9 cellular contexts compared by ENCODE assay signal in genomic region chr9:90815183-90815943, GRCh38. TPM values are rescaled to one million over a fixed set of nuclear protein-coding genes. Genes with fewer than 3 reads are reported as not detected.
DNase-seq lines count a peak whose midpoint lies in the region; ATAC-seq, FAIRE-seq and TF ChIP-seq lines count a peak whose summit lies in the region.
"Had no signal": no experiment of that assay in that cellular context is flagged by ENCODE, and none has a peak within 500 bp of the region (broad histone marks: within the 10 kb centered on the region; RNA-seq: fewer than 3 reads in every experiment).

No MANE protein-coding gene starts in this region.

- H2AFZ ChIP-seq in GM12878 (ENCODE audit: control insufficient read depth, low read depth, low read length), result peak overlapping the region; percentile 20

- in situ Hi-C loops in KBM-7 (cut with MboI; ENCODE audit: low pct_unique_long_range_greater_than_20kb, low sequenced_read_pairs) (no loop called here), GM12878 (cut with MboI) (no loop called here)

- H3K27me3 ChIP-seq in GM12878 (replicated peaks in 1 of 2; ENCODE audit: control insufficient read depth in 2 of 2, insufficient read depth in 2 of 2, low read length in 1 of 2), result no peaks in the 10 kb centered on the region

- POLR2A ChIA-PET in GM12878 (lab: Charles Lee), result no interaction called here

- CTCF ChIA-PET in GM12878 (lab: Yijun Ruan, JAX), result interaction anchor here (0.6 to 2.2 kb wide), 2 partner anchors 11 to 14 kb away, joined by 3 to 5 read pairs; no protein-coding TSS in a partner anchor

- peak overlapping the region; percentile 32 for H3K4me2 ChIP-seq in GM12878 (ENCODE audit: control insufficient read depth, insufficient read depth)

- FAIRE-seq in GM12878 (lab: Jason Lieb, UNC), result no peak

- peak; percentile 11 for DNase-seq in activated T-cell treated with anti-CD3 and anti-CD28 coated beads for 24 hours (ENCODE audit: low read depth)
- no peak for DNase-seq in activated T-cell treated with anti-CD3 and anti-CD28 coated beads for 4 hours
- peak; percentile 90 for DNase-seq in KBM-7
- no peak for DNase-seq in GM12878 (ENCODE audit: low read depth, low spot score)
- no peak for DNase-seq in NCI-H2081 treated with DMSO at 0.1 percent for 48 hours (lab: John Stamatoyannopoulos, UW)
- no peak for DNase-seq in NCI-H2196 treated with DMSO at 0.1 percent for 48 hours (lab: John Stamatoyannopoulos, UW; ENCODE audit: unreplicated experiment)

- H3K4me1 ChIP-seq in GM12878 (ENCODE audit: control insufficient read depth, insufficient read depth, low read length), result peaks cover 35% of the 10 kb centered on the region

- peak overlapping the region; percentile 29 for H3K4me3 ChIP-seq in GM12878
- H3K4me3 ChIP-seq: lung had no signal

- peak overlapping the region; percentile 43 for H3K4me3 Mint-ChIP-seq in stimulated activated naive CD8-positive, alpha-beta T cell treated with anti-CD3 and anti-CD28 coated beads, Interleukin-15, Interleukin-2, amounts not matched to agents 100 ng/mL and 50 ng/mL, for 24 hours

- H3K27ac ChIP-seq in GM12878 (ENCODE audit: control insufficient read depth, insufficient read depth), result peak overlapping the region; percentile 63

- H3K36me3 ChIP-seq in GM12878 (ENCODE audit: control insufficient read depth in 2 of 2, insufficient read depth in 2 of 2, low read length in 1 of 2), result peaks cover 0 to 5% of the 10 kb centered on the region in 2 experiments; a peak in 1 of 4 replicates

- H3K27ac Mint-ChIP-seq in stimulated activated naive CD8-positive, alpha-beta T cell treated with anti-CD3 and anti-CD28 coated beads, Interleukin-15, Interleukin-2, amounts not matched to agents 100 ng/mL and 50 ng/mL, for 24 hours, result peak overlapping the region; percentile 79

- peaks cover 33% of the 10 kb centered on the region for H3K79me2 ChIP-seq in GM12878 (ENCODE audit: control insufficient read depth, insufficient read depth, low read length)

- no peak for TF ChIP-seq CTCF in GM12878 (IDR thresholded peaks at IDR 0.05 in 2 of 3, conservative IDR thresholded peaks at IDR 0.05 in 1 of 3; ENCODE audit: control insufficient read depth in 2 of 3, extremely low read depth in 1 of 3, insufficient read depth in 1 of 3, low read depth in 3 of 3, low read length in 3 of 3)

- no peak for TF ChIP-seq EP300 in GM12878 (IDR thresholded peaks at IDR 0.05; ENCODE audit: borderline replicate concordance in 1 of 2, control insufficient read depth in 1 of 2, low read depth in 2 of 2, low read length in 2 of 2)

- intact Hi-C loops in GM12878 (cut with micrococcal nuclease; ENCODE audit: unreplicated experiment), result no loop called here

- peaks cover 8% of the 10 kb centered on the region; the same call in 2 of the 3 replicates for H3K9me3 ChIP-seq in GM12878 (replicated peaks; ENCODE audit: control insufficient read depth, insufficient read depth, low read length)

- RAD21 ChIA-PET in GM12878 (lab: Charles Lee; ENCODE audit: unreplicated experiment), result interaction anchor here (0.6 to 1.7 kb wide), 2 partner anchors 11 to 12 kb away, joined by 3 to 4 read pairs; no protein-coding TSS in a partner anchor

- H4K20me1 ChIP-seq in GM12878 (ENCODE audit: control insufficient read depth, insufficient read depth), result no peaks in the 10 kb centered on the region

- peaks cover 4% of the 10 kb centered on the region for H3K9me3 Mint-ChIP-seq in stimulated activated naive CD8-positive, alpha-beta T cell treated with anti-CD3 and anti-CD28 coated beads, Interleukin-15, Interleukin-2, amounts not matched to agents 100 ng/mL and 50 ng/mL, for 24 hours

- H3K27me3 Mint-ChIP-seq in stimulated activated naive CD8-positive, alpha-beta T cell treated with anti-CD3 and anti-CD28 coated beads, Interleukin-15, Interleukin-2, amounts not matched to agents 100 ng/mL and 50 ng/mL, for 24 hours, result no peaks in the 10 kb centered on the region

- peaks cover 3% of the 10 kb centered on the region for H3K36me3 Mint-ChIP-seq in stimulated activated naive CD8-positive, alpha-beta T cell treated with anti-CD3 and anti-CD28 coated beads, Interleukin-15, Interleukin-2, amounts not matched to agents 100 ng/mL and 50 ng/mL, for 24 hours (ENCODE audit: low read depth)

- BruUV-seq in GM12878 (replicated peaks; lab: Mats Ljungman, UMichigan), result no TSS peak

- H3K4me1 Mint-ChIP-seq in stimulated activated naive CD8-positive, alpha-beta T cell treated with anti-CD3 and anti-CD28 coated beads, Interleukin-15, Interleukin-2, amounts not matched to agents 100 ng/mL and 50 ng/mL, for 24 hours (ENCODE audit: low read depth), result peaks cover 28% of the 10 kb centered on the region

- ATAC-seq in GM12878, result peak; percentile 44
- ATAC-seq in GM21360 (IDR thresholded peaks at IDR 0.05; ENCODE audit: unreplicated experiment), result no peak

- peak overlapping the region; percentile 57 for H3K9ac ChIP-seq in GM12878 (ENCODE audit: control insufficient read depth, insufficient read depth, low read length)

- 19% methylated on average over 13 of the region's 13 CpGs for WGBS in GM12878 (ENCODE audit: insufficient coverage, insufficient replicate concordance, low lambda C conversion rate, missing lambda C conversion rate)

- TF ChIP-seq POLR2A in GM12878 (IDR thresholded peaks at IDR 0.05; ENCODE audit: low read depth, low read length), result no peak

- TF ChIP-seq RAD21 in GM12878 (IDR thresholded peaks at IDR 0.05; ENCODE audit: insufficient read depth, low read depth, low read length), result no peak

- SMC1A ChIA-PET in GM12878 (lab: Charles Lee; ENCODE audit: uncharacterized antibody, unreplicated experiment), result interaction anchor here (0.9 kb wide), 1 partner anchor 11 kb away, joined by 4 read pairs; no protein-coding TSS in a partner anchor

TF ChIP-seq in GM12878, 131 proteins besides CTCF, POLR2A, EP300 and RAD21 (continues in another document):
- TF ChIP-seq ASH2L (IDR thresholded peaks at IDR 0.05; ENCODE audit: borderline replicate concordance, low read depth) (no peak), E4F1 (IDR thresholded peaks at IDR 0.05; ENCODE audit: borderline replicate concordance, partially characterized antibody) (no peak), CHD2 (IDR thresholded peaks at IDR 0.05; ENCODE audit: borderline replicate concordance, low read depth, low read length) (no peak), EED (IDR thresholded peaks at IDR 0.05; ENCODE audit: low read depth) (no peak)
- TF ChIP-seq, protein P1, sequence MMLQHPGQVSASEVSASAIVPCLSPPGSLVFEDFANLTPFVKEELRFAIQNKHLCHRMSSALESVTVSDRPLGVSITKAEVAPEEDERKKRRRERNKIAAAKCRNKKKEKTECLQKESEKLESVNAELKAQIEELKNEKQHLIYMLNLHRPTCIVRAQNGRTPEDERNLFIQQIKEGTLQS (IDR thresholded peaks at IDR 0.05; ENCODE audit: borderline replicate concordance, extremely low read depth, low read depth, low read length), result peak; percentile 67; the same call in 1 of the 2 replicates

RNA-seq across cellular contexts. Expression of gene SYK, which starts 13.7 kb away (rescaled TPM):
- total RNA-seq in GM12878 (2013; cell fraction: nucleolus; rRNA removed), result 29.6 and 41.5 TPM in 2 replicates
- 80.7 and 88.4 TPM in 2 replicates for total RNA-seq in GM12878 (2014; rRNA removed)
- 70.2 and 75.8 TPM in 2 replicates for total RNA-seq in GM12878 (2014; rRNA removed; fragmentation: Illumina TruSeq; extraction: Trizol)
- 128 and 135 TPM in 2 replicates for total RNA-seq in GM12878 (2021)
- polyA plus RNA-seq in GM12878 (2011; ENCODE audit: low read depth), result 17.5 TPM
- 5.7 and 6.5 TPM in 2 replicates for polyA plus RNA-seq in GM12878 (2011; rRNA removed)
- 7.5 and 7.6 TPM in 2 replicates for polyA plus RNA-seq in GM12878 (2011; cell fraction: cytosol; rRNA removed)
- 7.6 and 13.2 TPM in 2 replicates for polyA plus RNA-seq in GM12878 (2011; cell fraction: nucleus; rRNA removed)
- polyA plus RNA-seq in GM12878 (2012), result 26.6 and 29.5 TPM in 2 replicates
- polyA plus RNA-seq in GM12878 (2014; fragmentation: Illumina TruSeq; extraction: Trizol), result 77.5 and 82.5 TPM in 2 replicates
- polyA plus RNA-seq in GM12878 (2014; fragmentation: Nextera tagmentation; extraction: Ambion mirVana), result 10 to 100 TPM; 23.1 to 24.8 TPM
- 58.1 and 58.2 TPM in 2 replicates for polyA plus RNA-seq in GM12878 (2014; rRNA removed)
- polyA plus RNA-seq in GM12878 (2016; fragmentation: Nextera tagmentation; extraction: Ambion mirVana), result 10 to 100 TPM; 68.0 to 69.5 TPM
- polyA minus RNA-seq in GM12878 (2011; rRNA and poly(A)+ RNA removed), result 7.0 and 8.3 TPM in 2 replicates
- polyA minus RNA-seq in GM12878 (2011; cell fraction: cytosol; rRNA and poly(A)+ RNA removed), result 5.8 and 11.6 TPM in 2 replicates
- 6.8 and 8.5 TPM in 2 replicates for polyA minus RNA-seq in GM12878 (2011; cell fraction: nucleus; rRNA and poly(A)+ RNA removed)

Comparison
In these comparisons a context has a peak if more than half of its experiments do, and no peak if none do; other contexts are left out.
1. DNase-seq: peak in activated T-cell treated with anti-CD3 and anti-CD28 coated beads for 24 hours (single experiment) and KBM-7 (single experiment); none in activated T-cell treated with anti-CD3 and anti-CD28 coated beads for 4 hours (single experiment), GM12878 (single experiment), NCI-H2081 treated with DMSO at 0.1 percent for 48 hours (single experiment) and NCI-H2196 treated with DMSO at 0.1 percent for 48 hours (single experiment).